2 cellular contexts compared by ENCODE assay signal in genomic region chr10:43404675-43405221, GRCh38.
TF ChIP-seq lines count a peak whose summit lies in the region.

No MANE protein-coding gene starts in this region.

TF ChIP-seq in HCT116, 20 proteins besides CTCF, POLR2A, EP300 and RAD21 (continued from another document):
- no peak for TF ChIP-seq TCF7L2 (IDR thresholded peaks at IDR 0.05; ENCODE audit: borderline replicate concordance, extremely low read depth, insufficient read depth, insufficient read length)
- no peak for TF ChIP-seq JUND (IDR thresholded peaks at IDR 0.05)
- TF ChIP-seq YY1 (IDR thresholded peaks at IDR 0.05; ENCODE audit: extremely low read depth, insufficient replicate concordance, low read depth, low read length): no peak
- no peak for TF ChIP-seq MAX (IDR thresholded peaks at IDR 0.05)
- TF ChIP-seq ZBTB33 (IDR thresholded peaks at IDR 0.05; ENCODE audit: extremely low read depth, insufficient replicate concordance, low read length): no peak
- TF ChIP-seq SIN3A (IDR thresholded peaks at IDR 0.05; ENCODE audit: low read depth): no peak
- no peak for TF ChIP-seq SRF (IDR thresholded peaks at IDR 0.05; ENCODE audit: low read depth)
- no peak for TF ChIP-seq CEBPB (IDR thresholded peaks at IDR 0.05; ENCODE audit: low read depth)
- no peak for TF ChIP-seq ELF1 (IDR thresholded peaks at IDR 0.05; ENCODE audit: borderline replicate concordance, low read depth)
- TF ChIP-seq POLR2AphosphoS5 (IDR thresholded peaks at IDR 0.05; ENCODE audit: low read depth, low read length): no peak
- TF ChIP-seq ZFX (IDR thresholded peaks at IDR 0.05): no peak

TF ChIP-seq in GM12891, 5 proteins besides CTCF, POLR2A, EP300 and RAD21 (continued from another document):
- TF ChIP-seq SPI1 (IDR thresholded peaks at IDR 0.05; ENCODE audit: low read depth, low read length) (no peak), POLR2AphosphoS5 (IDR thresholded peaks at IDR 0.05; ENCODE audit: low read depth, low read length) (no peak)
